Comparison of ENCODE assay signal across 8 cellular contexts in genomic region chr17:68248199-68248825, GRCh38. TPM values are rescaled to one million over a fixed set of nuclear protein-coding genes. Genes with fewer than 3 reads are reported as not detected.
DNase-seq lines count a peak whose midpoint lies in the region; ATAC-seq and TF ChIP-seq lines count a peak whose summit lies in the region.

No MANE protein-coding gene starts in this region.

- peak overlapping the region; percentile 84 to 88 for H3K27ac ChIP-seq in liver (ENCODE audit: low read depth in 1 of 2, low read length in 2 of 2)
- peak overlapping the region; percentile 95 for H3K27ac ChIP-seq in substantia nigra (ENCODE audit: low read depth, low read length, poor library complexity, severe bottlenecking)

- peak in 2 of 3 donors; percentile 37 to 48 for DNase-seq in stimulated activated CD4-positive, alpha-beta T cell treated with anti-CD3 and anti-CD28 coated beads, TNF-alpha, amount 100 ng/mL, for 48 hours (ENCODE audit: low read depth in 3 of 3)
- no peak for DNase-seq in stimulated activated CD4-positive, alpha-beta T cell treated with anti-CD3 and anti-CD28 coated beads, Interleukin-2, amount 100 ng/mL, for 48 hours
- DNase-seq in NCI-H774 (lab: John Stamatoyannopoulos, UW) (peak; percentile 73), cerebellar cortex (ENCODE audit: low spot score) (peak; percentile 49), substantia nigra (lab: John Stamatoyannopoulos, UW) (peak in 35 of 49 donors; percentile 60 to 98 (median 78))
- no peak for DNase-seq in activated effector memory CD4-positive, alpha-beta T cell treated with anti-CD3 and anti-CD28 coated beads, Interleukin-2, amount 50 U/mL, for 16 hours

- peaks cover 0 to 19% (median 7%) of the 10 kb centered on the region in 4 donors for H3K4me1 ChIP-seq in liver (ENCODE audit: control insufficient read depth in 4 of 4, insufficient read depth in 4 of 4, low read length in 3 of 4)

- TF ChIP-seq CTCF in liver (IDR thresholded peaks at IDR 0.05; ENCODE audit: low read depth, low read length, missing input control): no peak

- TF ChIP-seq RAD21 in liver (IDR thresholded peaks at IDR 0.05): no peak

- H3K9me3 ChIP-seq in liver (ENCODE audit: control insufficient read depth in 4 of 4, low read length in 3 of 4): no peaks in the 10 kb centered on the region

- 4% methylated on average over 19 of the region's 19 CpGs for WGBS in liver

- peak overlapping the region; percentile 75 to 94 for H3K9ac ChIP-seq in liver (ENCODE audit: low read depth in 1 of 2, low read length in 2 of 2)

- H3K4me3 ChIP-seq in liver (ENCODE audit: low read depth in 1 of 3, low read length in 3 of 3): peak overlapping the region; percentile 75 to 95 (median 76)

- peak; percentile 29 for ATAC-seq in HG02938 (IDR thresholded peaks at IDR 0.05; ENCODE audit: unreplicated experiment)

- no peaks in the 10 kb centered on the region for H3K27me3 ChIP-seq in liver (ENCODE audit: control insufficient read depth in 4 of 4, insufficient read depth in 4 of 4, low read length in 3 of 4)

- peaks cover 0 to 4% (median 3%) of the 10 kb centered on the region in 4 donors for H3K36me3 ChIP-seq in liver (ENCODE audit: control insufficient read depth in 4 of 4, insufficient read depth in 3 of 4, low read depth in 1 of 4, low read length in 3 of 4)

TF ChIP-seq in liver, 16 proteins besides CTCF, POLR2A, EP300 and RAD21:
- TF ChIP-seq REST (IDR thresholded peaks at IDR 0.05) (no peak), MAX (IDR thresholded peaks at IDR 0.05) (no peak)

RNA-seq across cellular contexts. Expression of gene AMZ2, which starts 0.5 kb away (rescaled TPM):
- total RNA-seq in liver: 10 to 100 TPM; 11.6 to 15.5 TPM
- 10 to 100 TPM; 19.1 to 19.6 TPM for polyA plus RNA-seq in liver

RNA-seq across cellular contexts. Expression of gene SLC16A6, which starts 42.6 kb away (rescaled TPM):
- total RNA-seq in liver: under 1 TPM; 0.89 to 0.92 TPM
- polyA plus RNA-seq in liver: under 1 TPM; 0.11 to 0.29 TPM

RNA-seq across cellular contexts. Expression of gene ARSG, which starts 43.0 kb away (rescaled TPM):
- 1 to 10 TPM; 1.9 to 5.4 TPM for total RNA-seq in liver
- polyA plus RNA-seq in liver: 1 to 10 TPM; 1.5 to 2.7 TPM

Comparison
In these comparisons a context has a peak if more than half of its experiments do, and no peak if none do; other contexts are left out.
1. DNase-seq: peak in stimulated activated CD4-positive, alpha-beta T cell treated with anti-CD3 and anti-CD28 coated beads, TNF-alpha, amount 100 ng/mL, for 48 hours (2 of 3), NCI-H774 (single experiment), cerebellar cortex (single experiment) and substantia nigra (35 of 49); none in stimulated activated CD4-positive, alpha-beta T cell treated with anti-CD3 and anti-CD28 coated beads, Interleukin-2, amount 100 ng/mL, for 48 hours (0 of 2) and activated effector memory CD4-positive, alpha-beta T cell treated with anti-CD3 and anti-CD28 coated beads, Interleukin-2, amount 50 U/mL, for 16 hours (single experiment).